Comparison of ENCODE assay signal across 15 cellular contexts in the genomic region with DNA sequence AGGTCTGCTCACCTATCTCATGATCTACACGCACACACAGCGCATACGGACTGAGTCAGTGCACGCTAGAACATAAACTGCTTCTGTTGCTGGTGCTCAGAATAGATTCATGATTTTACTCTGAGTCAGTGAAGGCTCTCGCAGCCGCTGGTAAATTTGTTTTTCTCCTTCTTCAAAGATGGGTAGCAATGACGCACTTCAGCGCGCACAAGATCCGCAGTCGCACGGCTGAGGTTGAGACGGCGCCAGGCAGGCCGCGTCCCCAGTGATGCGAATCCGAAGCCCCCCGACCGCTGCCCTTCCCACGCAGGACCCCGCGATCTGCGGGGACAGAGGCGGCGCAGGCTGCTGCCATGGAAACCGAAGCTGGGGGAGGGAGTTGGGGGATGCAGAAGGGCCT.
"Had no signal": no experiment of that assay in that cellular context is flagged by ENCODE, and none has a peak within 500 bp of the region (broad histone marks: within the 10 kb centered on the region; RNA-seq: fewer than 3 reads in every experiment).

No MANE protein-coding gene starts in this region.

- DNase-seq: activated CD4-positive, alpha-beta T cell treated with anti-CD3 and anti-CD28 coated beads, Interleukin-2, amount 50 U/mL, for 4 hours; activated CD8-positive, alpha-beta memory T cell treated with anti-CD3 and anti-CD28 coated beads for 24 hours; activated CD8-positive, alpha-beta memory T cell treated with anti-CD3 and anti-CD28 coated beads, Interleukin-2, amount 50 U/mL, for 4 hours; activated T-cell treated with anti-CD3 and anti-CD28 coated beads, Interleukin-2, amount 50 U/mL, for 24 hours; cerebellar nuclear complex; effector CD4-positive, alpha-beta T cell; foreskin fibroblast; kidney glomerular epithelial cell; mucosa of descending colon; nephron progenitor cell; stimulated activated CD4-positive, alpha-beta T cell treated with anti-CD3 and anti-CD28 coated beads, Interleukin-12 subunit alpha, Interleukin-12 subunit beta, amount 100 ng/mL, for 4 hours; stimulated activated CD4-positive, alpha-beta T cell treated with anti-CD3 and anti-CD28 coated beads, Interleukin-1b, Interleukin-23, amount 100 ng/mL, for 48 hours; substantia nigra; T-helper 9 cell had no signal

- H3K4me3 ChIP-seq: mucosa of descending colon, SJSA1 had no signal

- H3K27me3 ChIP-seq: SJSA1 had no signal

- H3K36me3 ChIP-seq: SJSA1 had no signal

- H3K27ac ChIP-seq: SJSA1 had no signal

- H3K4me1 ChIP-seq: SJSA1 had no signal
